In the genomic region with DNA sequence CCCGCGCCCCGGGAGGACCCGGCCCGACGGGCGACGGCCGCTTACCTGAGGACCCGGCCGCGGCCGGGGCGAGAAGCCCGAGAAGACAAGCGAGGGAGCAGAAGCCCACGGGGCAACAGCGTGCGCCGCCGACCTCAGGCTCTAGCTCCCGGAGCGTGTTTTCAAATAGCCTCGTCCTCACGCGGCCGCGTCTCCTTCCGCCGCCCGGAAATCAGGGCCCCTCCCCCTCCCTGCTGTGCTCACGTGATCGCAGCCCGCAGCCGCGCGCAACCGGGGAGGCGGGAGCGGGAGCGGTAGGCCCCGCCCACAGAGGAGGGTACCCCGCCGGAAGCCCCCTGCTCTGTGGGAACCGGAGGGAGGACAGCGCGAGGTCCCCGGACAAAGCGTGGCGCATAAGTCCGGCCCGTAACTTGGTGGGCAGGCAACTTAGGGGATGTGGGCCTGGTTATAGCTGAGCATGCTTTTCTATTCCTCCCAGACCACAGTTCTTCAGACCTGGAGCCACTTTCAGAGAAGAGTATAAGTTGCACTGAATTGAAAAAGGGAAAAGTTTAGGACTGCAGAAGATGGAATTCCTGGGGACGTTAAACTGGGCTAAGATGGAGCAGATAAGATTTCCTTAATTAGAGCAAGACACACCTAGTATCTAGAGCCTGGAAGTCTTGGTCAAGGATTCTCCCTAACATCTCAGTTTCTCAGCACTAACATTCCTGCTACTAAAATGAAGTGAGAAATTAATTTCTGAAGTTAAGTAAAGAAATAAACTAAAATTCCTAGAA, we compare ENCODE assay signal across 1 cellular context.
TF ChIP-seq lines count a peak whose summit lies in the region.

Gene TEX10 (minus strand): TSS at position 216 of the 779 bp plus-strand sequence. CDS start 3,579 bp downstream, outside the sequence.

TF ChIP-seq in GM12878, 131 proteins besides CTCF, POLR2A, EP300 and RAD21 (continued from another document and continues in another):
- no peak for TF ChIP-seq ATF7 (IDR thresholded peaks at IDR 0.05; ENCODE audit: low read depth)
- no peak for TF ChIP-seq ZNF24 (IDR thresholded peaks at IDR 0.05)
- TF ChIP-seq, protein P1, sequence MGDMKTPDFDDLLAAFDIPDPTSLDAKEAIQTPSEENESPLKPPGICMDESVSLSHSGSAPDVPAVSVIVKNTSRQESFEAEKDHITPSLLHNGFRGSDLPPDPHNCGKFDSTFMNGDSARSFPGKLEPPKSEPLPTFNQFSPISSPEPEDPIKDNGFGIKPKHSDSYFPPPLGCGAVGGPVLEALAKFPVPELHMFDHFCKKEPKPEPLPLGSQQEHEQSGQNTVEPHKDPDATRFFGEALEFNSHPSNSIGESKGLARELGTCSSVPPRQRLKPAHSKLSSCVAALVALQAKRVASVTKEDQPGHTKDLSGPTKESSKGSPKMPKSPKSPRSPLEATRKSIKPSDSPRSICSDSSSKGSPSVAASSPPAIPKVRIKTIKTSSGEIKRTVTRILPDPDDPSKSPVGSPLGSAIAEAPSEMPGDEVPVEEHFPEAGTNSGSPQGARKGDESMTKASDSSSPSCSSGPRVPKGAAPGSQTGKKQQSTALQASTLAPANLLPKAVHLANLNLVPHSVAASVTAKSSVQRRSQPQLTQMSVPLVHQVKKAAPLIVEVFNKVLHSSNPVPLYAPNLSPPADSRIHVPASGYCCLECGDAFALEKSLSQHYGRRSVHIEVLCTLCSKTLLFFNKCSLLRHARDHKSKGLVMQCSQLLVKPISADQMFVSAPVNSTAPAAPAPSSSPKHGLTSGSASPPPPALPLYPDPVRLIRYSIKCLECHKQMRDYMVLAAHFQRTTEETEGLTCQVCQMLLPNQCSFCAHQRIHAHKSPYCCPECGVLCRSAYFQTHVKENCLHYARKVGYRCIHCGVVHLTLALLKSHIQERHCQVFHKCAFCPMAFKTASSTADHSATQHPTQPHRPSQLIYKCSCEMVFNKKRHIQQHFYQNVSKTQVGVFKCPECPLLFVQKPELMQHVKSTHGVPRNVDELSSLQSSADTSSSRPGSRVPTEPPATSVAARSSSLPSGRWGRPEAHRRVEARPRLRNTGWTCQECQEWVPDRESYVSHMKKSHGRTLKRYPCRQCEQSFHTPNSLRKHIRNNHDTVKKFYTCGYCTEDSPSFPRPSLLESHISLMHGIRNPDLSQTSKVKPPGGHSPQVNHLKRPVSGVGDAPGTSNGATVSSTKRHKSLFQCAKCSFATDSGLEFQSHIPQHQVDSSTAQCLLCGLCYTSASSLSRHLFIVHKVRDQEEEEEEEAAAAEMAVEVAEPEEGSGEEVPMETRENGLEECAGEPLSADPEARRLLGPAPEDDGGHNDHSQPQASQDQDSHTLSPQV (IDR thresholded peaks at IDR 0.05): no peak
- no peak for TF ChIP-seq EZH2 (IDR thresholded peaks at IDR 0.05; ENCODE audit: borderline replicate concordance, control insufficient read depth, low read depth, low read length)
- no peak for TF ChIP-seq ZNF217 (IDR thresholded peaks at IDR 0.05)
- TF ChIP-seq, protein P2, sequence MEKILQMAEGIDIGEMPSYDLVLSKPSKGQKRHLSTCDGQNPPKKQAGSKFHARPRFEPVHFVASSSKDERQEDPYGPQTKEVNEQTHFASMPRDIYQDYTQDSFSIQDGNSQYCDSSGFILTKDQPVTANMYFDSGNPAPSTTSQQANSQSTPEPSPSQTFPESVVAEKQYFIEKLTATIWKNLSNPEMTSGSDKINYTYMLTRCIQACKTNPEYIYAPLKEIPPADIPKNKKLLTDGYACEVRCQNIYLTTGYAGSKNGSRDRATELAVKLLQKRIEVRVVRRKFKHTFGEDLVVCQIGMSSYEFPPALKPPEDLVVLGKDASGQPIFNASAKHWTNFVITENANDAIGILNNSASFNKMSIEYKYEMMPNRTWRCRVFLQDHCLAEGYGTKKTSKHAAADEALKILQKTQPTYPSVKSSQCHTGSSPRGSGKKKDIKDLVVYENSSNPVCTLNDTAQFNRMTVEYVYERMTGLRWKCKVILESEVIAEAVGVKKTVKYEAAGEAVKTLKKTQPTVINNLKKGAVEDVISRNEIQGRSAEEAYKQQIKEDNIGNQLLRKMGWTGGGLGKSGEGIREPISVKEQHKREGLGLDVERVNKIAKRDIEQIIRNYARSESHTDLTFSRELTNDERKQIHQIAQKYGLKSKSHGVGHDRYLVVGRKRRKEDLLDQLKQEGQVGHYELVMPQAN (conservative IDR thresholded peaks at IDR 0.05): peak; percentile 94
- TF ChIP-seq CHD2 (IDR thresholded peaks at IDR 0.05; ENCODE audit: borderline replicate concordance, low read depth, low read length): peak; percentile 90
- TF ChIP-seq RFX5 (IDR thresholded peaks at IDR 0.05; ENCODE audit: low read depth, low read length): no peak
- no peak for TF ChIP-seq NR2C2 (IDR thresholded peaks at IDR 0.05; ENCODE audit: borderline replicate concordance, control insufficient read depth, insufficient read length, low read depth)
- peak in 1 of 2 experiments; percentile 10; a peak in 1 of 3 replicates for TF ChIP-seq EGR1 (IDR thresholded peaks at IDR 0.05; ENCODE audit: borderline replicate concordance in 1 of 2, low read depth in 2 of 2, low read length in 2 of 2)
- TF ChIP-seq NRF1 (conservative IDR thresholded peaks at IDR 0.05; ENCODE audit: low read depth, low read length): peak; percentile 27; the same call in 1 of the 2 replicates
- TF ChIP-seq ETV6 (conservative IDR thresholded peaks at IDR 0.05 in 1 of 2, IDR thresholded peaks at IDR 0.05 in 1 of 2; ENCODE audit: borderline replicate concordance in 1 of 2, low read depth in 1 of 2): peak in 1 of 2 experiments; percentile 31; a peak in 1 of 4 replicates
- TF ChIP-seq BCL11A (IDR thresholded peaks at IDR 0.05; ENCODE audit: low read depth, low read length): no peak
- TF ChIP-seq TCF7 (IDR thresholded peaks at IDR 0.05; ENCODE audit: borderline replicate concordance): no peak
- no peak for TF ChIP-seq TCF3 (IDR thresholded peaks at IDR 0.05; ENCODE audit: borderline replicate concordance, insufficient read depth, low read depth, low read length)
- TF ChIP-seq JUNB (IDR thresholded peaks at IDR 0.05): no peak
- TF ChIP-seq ZNF274 (IDR thresholded peaks at IDR 0.05; ENCODE audit: insufficient read depth, insufficient read length): no peak
- TF ChIP-seq, protein P3, sequence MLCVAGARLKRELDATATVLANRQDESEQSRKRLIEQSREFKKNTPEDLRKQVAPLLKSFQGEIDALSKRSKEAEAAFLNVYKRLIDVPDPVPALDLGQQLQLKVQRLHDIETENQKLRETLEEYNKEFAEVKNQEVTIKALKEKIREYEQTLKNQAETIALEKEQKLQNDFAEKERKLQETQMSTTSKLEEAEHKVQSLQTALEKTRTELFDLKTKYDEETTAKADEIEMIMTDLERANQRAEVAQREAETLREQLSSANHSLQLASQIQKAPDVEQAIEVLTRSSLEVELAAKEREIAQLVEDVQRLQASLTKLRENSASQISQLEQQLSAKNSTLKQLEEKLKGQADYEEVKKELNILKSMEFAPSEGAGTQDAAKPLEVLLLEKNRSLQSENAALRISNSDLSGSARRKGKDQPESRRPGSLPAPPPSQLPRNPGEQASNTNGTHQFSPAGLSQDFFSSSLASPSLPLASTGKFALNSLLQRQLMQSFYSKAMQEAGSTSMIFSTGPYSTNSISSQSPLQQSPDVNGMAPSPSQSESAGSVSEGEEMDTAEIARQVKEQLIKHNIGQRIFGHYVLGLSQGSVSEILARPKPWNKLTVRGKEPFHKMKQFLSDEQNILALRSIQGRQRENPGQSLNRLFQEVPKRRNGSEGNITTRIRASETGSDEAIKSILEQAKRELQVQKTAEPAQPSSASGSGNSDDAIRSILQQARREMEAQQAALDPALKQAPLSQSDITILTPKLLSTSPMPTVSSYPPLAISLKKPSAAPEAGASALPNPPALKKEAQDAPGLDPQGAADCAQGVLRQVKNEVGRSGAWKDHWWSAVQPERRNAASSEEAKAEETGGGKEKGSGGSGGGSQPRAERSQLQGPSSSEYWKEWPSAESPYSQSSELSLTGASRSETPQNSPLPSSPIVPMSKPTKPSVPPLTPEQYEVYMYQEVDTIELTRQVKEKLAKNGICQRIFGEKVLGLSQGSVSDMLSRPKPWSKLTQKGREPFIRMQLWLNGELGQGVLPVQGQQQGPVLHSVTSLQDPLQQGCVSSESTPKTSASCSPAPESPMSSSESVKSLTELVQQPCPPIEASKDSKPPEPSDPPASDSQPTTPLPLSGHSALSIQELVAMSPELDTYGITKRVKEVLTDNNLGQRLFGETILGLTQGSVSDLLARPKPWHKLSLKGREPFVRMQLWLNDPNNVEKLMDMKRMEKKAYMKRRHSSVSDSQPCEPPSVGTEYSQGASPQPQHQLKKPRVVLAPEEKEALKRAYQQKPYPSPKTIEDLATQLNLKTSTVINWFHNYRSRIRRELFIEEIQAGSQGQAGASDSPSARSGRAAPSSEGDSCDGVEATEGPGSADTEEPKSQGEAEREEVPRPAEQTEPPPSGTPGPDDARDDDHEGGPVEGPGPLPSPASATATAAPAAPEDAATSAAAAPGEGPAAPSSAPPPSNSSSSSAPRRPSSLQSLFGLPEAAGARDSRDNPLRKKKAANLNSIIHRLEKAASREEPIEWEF (IDR thresholded peaks at IDR 0.05; ENCODE audit: insufficient replicate concordance, low read depth, low read length): no peak
- TF ChIP-seq RBBP5 (conservative IDR thresholded peaks at IDR 0.05): no peak
- TF ChIP-seq, protein P4, sequence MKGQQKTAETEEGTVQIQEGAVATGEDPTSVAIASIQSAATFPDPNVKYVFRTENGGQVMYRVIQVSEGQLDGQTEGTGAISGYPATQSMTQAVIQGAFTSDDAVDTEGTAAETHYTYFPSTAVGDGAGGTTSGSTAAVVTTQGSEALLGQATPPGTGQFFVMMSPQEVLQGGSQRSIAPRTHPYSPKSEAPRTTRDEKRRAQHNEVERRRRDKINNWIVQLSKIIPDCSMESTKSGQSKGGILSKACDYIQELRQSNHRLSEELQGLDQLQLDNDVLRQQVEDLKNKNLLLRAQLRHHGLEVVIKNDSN (IDR thresholded peaks at IDR 0.05; ENCODE audit: borderline replicate concordance, extremely low read length, insufficient read depth, low read depth, low read length): peak; percentile 98
- TF ChIP-seq, protein P5, sequence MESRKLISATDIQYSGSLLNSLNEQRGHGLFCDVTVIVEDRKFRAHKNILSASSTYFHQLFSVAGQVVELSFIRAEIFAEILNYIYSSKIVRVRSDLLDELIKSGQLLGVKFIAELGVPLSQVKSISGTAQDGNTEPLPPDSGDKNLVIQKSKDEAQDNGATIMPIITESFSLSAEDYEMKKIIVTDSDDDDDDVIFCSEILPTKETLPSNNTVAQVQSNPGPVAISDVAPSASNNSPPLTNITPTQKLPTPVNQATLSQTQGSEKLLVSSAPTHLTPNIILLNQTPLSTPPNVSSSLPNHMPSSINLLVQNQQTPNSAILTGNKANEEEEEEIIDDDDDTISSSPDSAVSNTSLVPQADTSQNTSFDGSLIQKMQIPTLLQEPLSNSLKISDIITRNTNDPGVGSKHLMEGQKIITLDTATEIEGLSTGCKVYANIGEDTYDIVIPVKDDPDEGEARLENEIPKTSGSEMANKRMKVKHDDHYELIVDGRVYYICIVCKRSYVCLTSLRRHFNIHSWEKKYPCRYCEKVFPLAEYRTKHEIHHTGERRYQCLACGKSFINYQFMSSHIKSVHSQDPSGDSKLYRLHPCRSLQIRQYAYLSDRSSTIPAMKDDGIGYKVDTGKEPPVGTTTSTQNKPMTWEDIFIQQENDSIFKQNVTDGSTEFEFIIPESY (IDR thresholded peaks at IDR 0.05): no peak
- no peak for TF ChIP-seq ZBTB4 (CRISPR knock-in tag; IDR thresholded peaks at IDR 0.05)
- TF ChIP-seq SRF (IDR thresholded peaks at IDR 0.05; ENCODE audit: low read depth in 2 of 2, low read length in 2 of 2): no peak
- TF ChIP-seq CHD1 (IDR thresholded peaks at IDR 0.05; ENCODE audit: low read depth, low read length): no peak
- TF ChIP-seq NFXL1 (IDR thresholded peaks at IDR 0.05; ENCODE audit: borderline replicate concordance): no peak
- no peak for TF ChIP-seq EED (IDR thresholded peaks at IDR 0.05; ENCODE audit: low read depth)
- TF ChIP-seq LARP7 (IDR thresholded peaks at IDR 0.05): peak; percentile 14; the same call in 1 of the 2 replicates
- no peak for TF ChIP-seq WRNIP1 (IDR thresholded peaks at IDR 0.05; ENCODE audit: borderline replicate concordance, low read depth, low read length)
- no peak for TF ChIP-seq CHD4 (IDR thresholded peaks at IDR 0.05)
- TF ChIP-seq BRCA1 (IDR thresholded peaks at IDR 0.05; ENCODE audit: low read depth, low read length): no peak
- peak; percentile 91 for TF ChIP-seq RAD51 (IDR thresholded peaks at IDR 0.05)
- TF ChIP-seq CREM (IDR thresholded peaks at IDR 0.05; ENCODE audit: low read depth): peak; percentile 69
- TF ChIP-seq MTA3 (IDR thresholded peaks at IDR 0.05; ENCODE audit: borderline replicate concordance, low read length): no peak
- TF ChIP-seq MYC (IDR thresholded peaks at IDR 0.05; ENCODE audit: insufficient read depth, insufficient read length, insufficient replicate concordance, low read length, severe bottlenecking): no peak
